In the genomic region with DNA sequence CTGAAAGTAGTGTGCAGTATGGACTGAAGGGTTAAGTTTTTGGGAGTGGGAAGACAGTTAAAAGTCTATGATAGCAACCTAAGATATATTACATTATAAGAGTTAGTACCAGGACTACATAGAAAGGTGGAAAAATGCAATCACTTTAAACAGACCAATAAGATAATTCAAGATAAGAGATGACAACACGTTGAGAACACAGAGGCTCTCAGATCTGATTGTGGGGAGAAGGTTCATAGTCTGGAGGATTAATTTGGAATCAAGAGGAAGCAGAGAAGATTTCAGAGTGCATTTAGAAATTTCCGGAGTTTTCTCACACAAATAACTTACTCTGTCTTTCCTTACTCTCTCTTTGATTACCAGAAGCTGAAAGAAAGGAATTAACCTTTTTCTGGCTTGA, we compare ENCODE assay signal across 24 cellular contexts. TPM values are rescaled to one million over a fixed set of nuclear protein-coding genes. Genes with fewer than 3 reads are reported as not detected.
"Had no signal": no experiment of that assay in that cellular context is flagged by ENCODE, and none has a peak within 500 bp of the region (broad histone marks: within the 10 kb centered on the region; RNA-seq: fewer than 3 reads in every experiment).

No MANE protein-coding gene starts in this region.

- H3K9me3 Mint-ChIP-seq: effector memory CD8-positive, alpha-beta T cell; natural killer cell; stimulated activated memory B cell treated with anti-CD40 and anti-IgM and Interleukin-4, amounts not matched to agents 10 μg/mL and 1 μg/mL and 100 μg/mL, for 72 hours had no signal

- H3K27ac Mint-ChIP-seq: activated naive CD8-positive, alpha-beta T cell treated with anti-CD3 and anti-CD28 coated beads for 36 hours; stimulated activated memory B cell treated with anti-CD40 and anti-IgM and Interleukin-4, amounts not matched to agents 10 μg/mL and 1 μg/mL and 100 μg/mL, for 72 hours had no signal

- H3K27me3 Mint-ChIP-seq: activated naive CD8-positive, alpha-beta T cell treated with anti-CD3 and anti-CD28 coated beads for 36 hours; effector memory CD8-positive, alpha-beta T cell; stimulated activated memory B cell treated with anti-CD40 and anti-IgM and Interleukin-4, amounts not matched to agents 10 μg/mL and 1 μg/mL and 100 μg/mL, for 72 hours had no signal

- H3K9me3 ChIP-seq: right lobe of liver, thoracic aorta had no signal

- H3K27ac ChIP-seq: cardiac muscle cell, parathyroid adenoma, right lobe of liver, thoracic aorta, VCaP had no signal

- H3K4me3 ChIP-seq: cardiac muscle cell, right lobe of liver, smooth muscle cell, thoracic aorta had no signal

- H3K36me3 ChIP-seq: cardiac muscle cell, thoracic aorta had no signal

- ATAC-seq: effector memory CD8-positive, alpha-beta T cell; natural killer cell; SK-N-SH treated with all-trans-retinoic acid at 6 μM for 48 hours; stimulated activated memory B cell treated with anti-CD40 and anti-IgM and Interleukin-4, amounts not matched to agents 10 μg/mL and 1 μg/mL and 100 μg/mL, for 72 hours had no signal

- H3K27me3 ChIP-seq: cardiac muscle cell, left lung, right lobe of liver had no signal

- H2AFZ ChIP-seq: parathyroid adenoma had no signal

- H3K79me2 ChIP-seq: parathyroid adenoma had no signal

- H3K4me3 Mint-ChIP-seq: activated naive CD8-positive, alpha-beta T cell treated with anti-CD3 and anti-CD28 coated beads for 36 hours; effector memory CD8-positive, alpha-beta T cell; natural killer cell; stimulated activated memory B cell treated with anti-CD40 and anti-IgM and Interleukin-4, amounts not matched to agents 10 μg/mL and 1 μg/mL and 100 μg/mL, for 72 hours had no signal

- H3K9ac ChIP-seq: parathyroid adenoma had no signal

- H3K4me1 ChIP-seq: parathyroid adenoma, right lobe of liver had no signal

- DNase-seq: activated CD4-positive, alpha-beta T cell treated with anti-CD3 and anti-CD28 coated beads for 1 hour; activated gamma-delta T cell treated with Interleukin-2 at 50 U/mL for 16 hours; activated naive CD8-positive, alpha-beta T cell treated with anti-CD3 and anti-CD28 coated beads for 36 hours; amygdala; effector memory CD8-positive, alpha-beta T cell; foreskin fibroblast; left lung; natural killer cell; right lobe of liver; stimulated activated CD4-positive, alpha-beta T cell treated with anti-CD3 and anti-CD28 coated beads, Interleukin-4, amount 100 ng/mL, for 4 hours; T-helper 1 cell; T-helper 9 cell had no signal

- H3K4me2 ChIP-seq: smooth muscle cell had no signal

RNA-seq across cellular contexts. Expression of a gene that starts 0.4 kb away (rescaled TPM):
- total RNA-seq: activated CD8-positive, alpha-beta memory T cell treated with anti-CD3 and anti-CD28 coated beads for 36 hours; activated naive CD8-positive, alpha-beta T cell treated with anti-CD3 and anti-CD28 coated beads for 36 hours; cardiac muscle cell; chondrocyte; dermis microvascular lymphatic vessel endothelial cell; glomerular endothelial cell; smooth muscle cell; ureter had no signal

RNA-seq across cellular contexts. Expression of a gene that starts 12.4 kb away (rescaled TPM):
- total RNA-seq: cardiac muscle cell, chondrocyte had no signal

RNA-seq across cellular contexts. Expression of a gene that starts 22.6 kb away (rescaled TPM):
- total RNA-seq: cardiac muscle cell, chondrocyte had no signal

RNA-seq across cellular contexts. Expression of a gene that starts 54.2 kb away (rescaled TPM):
- total RNA-seq: cardiac muscle cell had no signal
